Comparison of ENCODE assay signal across 20 cellular contexts in the genomic region with DNA sequence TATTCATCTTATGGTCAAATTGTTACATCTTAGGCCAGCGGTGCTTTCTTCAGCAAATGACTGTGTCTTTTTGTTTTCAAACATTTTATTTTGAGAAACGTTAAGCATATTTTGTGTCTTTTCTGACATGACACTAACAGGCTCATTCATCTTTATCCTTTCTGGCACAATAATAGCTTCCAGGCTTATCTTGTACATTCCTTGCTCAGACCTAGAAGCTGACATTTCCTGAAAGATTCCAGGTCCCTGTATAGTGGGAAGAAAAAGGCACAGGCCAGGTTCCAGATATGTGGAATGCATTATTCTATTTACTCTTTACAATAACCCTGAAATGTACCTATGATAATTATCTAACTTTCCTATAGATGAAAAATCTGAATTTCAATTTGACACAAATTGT.
DNase-seq lines count a peak whose midpoint lies in the region; ATAC-seq, FAIRE-seq and TF ChIP-seq lines count a peak whose summit lies in the region.
"Had no signal": no experiment of that assay in that cellular context is flagged by ENCODE, and none has a peak within 500 bp of the region (broad histone marks: within the 10 kb centered on the region; RNA-seq: fewer than 3 reads in every experiment).

No MANE protein-coding gene starts in this region.

- H3K9me3 ChIP-seq in SK-N-SH (no peaks in the 10 kb centered on the region), mesodermal cell (ENCODE audit: control insufficient read depth, low read length) (no peaks in the 10 kb centered on the region), neural cell (ENCODE audit: low read length) (no peaks in the 10 kb centered on the region)
- H3K9me3 ChIP-seq: BLaER1 treated with 17β-estradiol and CSF1 and Interleukin-3, amounts not matched to agents 10 nM and 100 nM; Caco-2 had no signal

- H3K27ac ChIP-seq in SK-N-SH (ENCODE audit: low read depth in 2 of 2, low read length in 1 of 2) (no peak overlapping the region), mesodermal cell (ENCODE audit: low read depth, low read length, severe bottlenecking) (peak overlapping the region; percentile 64), neural cell (ENCODE audit: low read length) (no peak overlapping the region), substantia nigra (ENCODE audit: low read depth, low read length, poor library complexity, severe bottlenecking) (no peak overlapping the region)
- H3K27ac ChIP-seq: BLaER1 treated with 17β-estradiol and CSF1 and Interleukin-3, amounts not matched to agents 10 nM and 100 nM; C4-2B had no signal

- POLR2A ChIA-PET in SK-N-SH (lab: Yijun Ruan, JAX): no interaction called here

- TF ChIP-seq RAD21 in SK-N-SH (IDR thresholded peaks at IDR 0.05; ENCODE audit: low read length) (no peak), neural cell (conservative IDR thresholded peaks at IDR 0.05) (no peak)

- H2AFZ ChIP-seq in SK-N-SH (ENCODE audit: low read depth) (no peak overlapping the region), neural cell (ENCODE audit: low read depth, low read length) (no peak overlapping the region)

- TF ChIP-seq CTCF in D721Med (IDR thresholded peaks at IDR 0.05; ENCODE audit: insufficient read depth, missing control alignments) (no peak), SK-N-SH (IDR thresholded peaks at IDR 0.05) (no peak), neural cell (IDR thresholded peaks at IDR 0.05; ENCODE audit: poor library complexity, severe bottlenecking) (no peak)

- TF ChIP-seq EP300 in SK-N-SH (IDR thresholded peaks at IDR 0.05; ENCODE audit: borderline replicate concordance in 1 of 2, low read depth in 1 of 2, low read length in 1 of 2) (no peak), neural cell (conservative IDR thresholded peaks at IDR 0.05; ENCODE audit: poor library complexity, severe bottlenecking) (peak; percentile 67)

- WGBS in SK-N-SH (ENCODE audit: low lambda C conversion rate): 18% methylated on average over 2 of the region's 2 CpGs
- 93% methylated on average over 2 of the region's 2 CpGs; no CpG with 5 or more reads in 1 of the 2 experiments for WGBS in mesodermal cell (ENCODE audit: insufficient coverage in 2 of 2), 2 experiments

- no peak for DNase-seq in D721Med (ENCODE audit: insufficient read length, low spot score)
- peak; percentile 46 for DNase-seq in SK-N-SH
- no peak for DNase-seq in D341Med (ENCODE audit: low spot score)
- no peak for DNase-seq in substantia nigra (lab: John Stamatoyannopoulos, UW)
- DNase-seq: 8988T; ACHN; Caco-2; Calu3; CD4-positive, alpha-beta T cell; CD8-positive, alpha-beta T cell; DMS79 treated with DMSO at 0.1 percent for 48 hours; GF-D8 had no signal

- H3K9ac ChIP-seq in SK-N-SH (no peak overlapping the region), neural cell (ENCODE audit: low read length) (no peak overlapping the region)
- H3K9ac ChIP-seq: BLaER1 treated with 17β-estradiol and CSF1 and Interleukin-3, amounts not matched to agents 10 nM and 100 nM had no signal

- FAIRE-seq in D721Med (lab: Jason Lieb, UNC): peak; percentile 46
- FAIRE-seq: A204.1, G401.6, GM12891 had no signal

- H3K79me2 ChIP-seq in SK-N-SH (ENCODE audit: insufficient read depth) (no peaks in the 10 kb centered on the region), neural cell (replicated peaks; ENCODE audit: insufficient read depth, low read length) (no peaks in the 10 kb centered on the region)

- H3K4me2 ChIP-seq in SK-N-SH: no peak overlapping the region
- no peak overlapping the region for H3K4me2 ChIP-seq in neural cell (ENCODE audit: low read length)
- H3K4me2 ChIP-seq: BLaER1 treated with 17β-estradiol and CSF1 and Interleukin-3, amounts not matched to agents 10 nM and 100 nM had no signal

- no peaks in the 10 kb centered on the region for H4K20me1 ChIP-seq in SK-N-SH (ENCODE audit: insufficient read depth)
- H4K20me1 ChIP-seq in neural cell (ENCODE audit: insufficient read depth): no peaks in the 10 kb centered on the region
- H4K20me1 ChIP-seq: BLaER1 treated with 17β-estradiol and CSF1 and Interleukin-3, amounts not matched to agents 10 nM and 100 nM had no signal

- no peak overlapping the region for H3K4me3 ChIP-seq in SK-N-SH (ENCODE audit: low read depth in 2 of 2, low read length in 1 of 2)
- no peak overlapping the region for H3K4me3 ChIP-seq in mesodermal cell (ENCODE audit: extremely low read depth, insufficient read depth, low read length, poor library complexity, severe bottlenecking)
- no peak overlapping the region for H3K4me3 ChIP-seq in neural cell (ENCODE audit: low read length)
- H3K4me3 ChIP-seq: BLaER1 treated with 17β-estradiol and CSF1 and Interleukin-3, amounts not matched to agents 10 nM and 100 nM had no signal

- H3K4me1 ChIP-seq in SK-N-SH (ENCODE audit: control insufficient read depth in 1 of 2, insufficient read depth in 2 of 2, low read depth in 1 of 2, low read length in 1 of 2) (peaks cover 0 to 7% of the 10 kb centered on the region in 2 experiments; a peak in 1 of 4 replicates), mesodermal cell (ENCODE audit: control insufficient read depth, insufficient read depth, low read length, poor library complexity, severe bottlenecking) (peaks cover 11% of the 10 kb centered on the region)
- H3K4me1 ChIP-seq: BLaER1 treated with 17β-estradiol and CSF1 and Interleukin-3, amounts not matched to agents 10 nM and 100 nM had no signal

- no peaks in the 10 kb centered on the region for H3K9me2 ChIP-seq in SK-N-SH
- H3K9me2 ChIP-seq in neural cell (ENCODE audit: insufficient read depth, low read length): no peaks in the 10 kb centered on the region

- no peak for ATAC-seq in GM19023 (IDR thresholded peaks at IDR 0.05; ENCODE audit: unreplicated experiment)
- ATAC-seq: CD8-positive, alpha-beta T cell had no signal

- H3K36me3 ChIP-seq in SK-N-SH (replicated peaks in 1 of 2; ENCODE audit: control insufficient read depth in 1 of 2, insufficient read depth in 2 of 2, low read length in 1 of 2): no peaks in the 10 kb centered on the region
- no peaks in the 10 kb centered on the region for H3K36me3 ChIP-seq in mesodermal cell (ENCODE audit: control insufficient read depth, insufficient read depth, low read length)
- no peaks in the 10 kb centered on the region for H3K36me3 ChIP-seq in neural cell (ENCODE audit: insufficient read depth, low read length)
- H3K36me3 ChIP-seq: BLaER1 treated with 17β-estradiol and CSF1 and Interleukin-3, amounts not matched to agents 10 nM and 100 nM had no signal

- no peaks in the 10 kb centered on the region for H3F3A ChIP-seq in SK-N-SH (replicated peaks; ENCODE audit: insufficient read depth)
- no peaks in the 10 kb centered on the region for H3F3A ChIP-seq in neural cell (ENCODE audit: insufficient read depth, low read length, poor library complexity, severe bottlenecking)

- CTCF ChIA-PET in SK-N-SH (lab: Yijun Ruan, JAX): interaction anchor here (1.8 kb wide), 1 partner anchor 10 kb away, joined by 6 read pairs; no protein-coding TSS in a partner anchor

- no peaks in the 10 kb centered on the region for H3K27me3 ChIP-seq in SK-N-SH (ENCODE audit: insufficient read depth)
- H3K27me3 ChIP-seq in neural cell (ENCODE audit: insufficient read depth, low read depth, low read length): no peaks in the 10 kb centered on the region
- H3K27me3 ChIP-seq: BLaER1 treated with 17β-estradiol and CSF1 and Interleukin-3, amounts not matched to agents 10 nM and 100 nM had no signal

TF ChIP-seq in SK-N-SH, 30 proteins besides CTCF, POLR2A, EP300 and RAD21 (continues in another document):
- TF ChIP-seq FOXM1 (IDR thresholded peaks at IDR 0.05; ENCODE audit: low read depth) (no peak), ZBTB33 (IDR thresholded peaks at IDR 0.05; ENCODE audit: borderline replicate concordance, low read depth) (no peak), RCOR1 (IDR thresholded peaks at IDR 0.05; ENCODE audit: low read length) (no peak), GATA2 (CRISPR knock-in tag; IDR thresholded peaks at IDR 0.05) (peak; percentile 71), JUND (IDR thresholded peaks at IDR 0.05) (no peak)

TF ChIP-seq in neural cell, 6 proteins besides CTCF, POLR2A, EP300 and RAD21:
- peak; percentile 96 for TF ChIP-seq REST (IDR thresholded peaks at IDR 0.05; ENCODE audit: borderline replicate concordance)
- TF ChIP-seq MXI1 (conservative IDR thresholded peaks at IDR 0.05; ENCODE audit: poor library complexity, severe bottlenecking): no peak
- no peak for TF ChIP-seq SMC3 (conservative IDR thresholded peaks at IDR 0.05; ENCODE audit: poor library complexity)
- no peak for TF ChIP-seq TAF1 (IDR thresholded peaks at IDR 0.05; ENCODE audit: low read depth)
- TF ChIP-seq EZH2 (IDR thresholded peaks at IDR 0.05; ENCODE audit: borderline replicate concordance, insufficient read depth, low read length, poor library complexity, severe bottlenecking): no peak
- TF ChIP-seq POLR2AphosphoS5 (IDR thresholded peaks at IDR 0.05): peak; percentile 33
